In the genomic region with DNA sequence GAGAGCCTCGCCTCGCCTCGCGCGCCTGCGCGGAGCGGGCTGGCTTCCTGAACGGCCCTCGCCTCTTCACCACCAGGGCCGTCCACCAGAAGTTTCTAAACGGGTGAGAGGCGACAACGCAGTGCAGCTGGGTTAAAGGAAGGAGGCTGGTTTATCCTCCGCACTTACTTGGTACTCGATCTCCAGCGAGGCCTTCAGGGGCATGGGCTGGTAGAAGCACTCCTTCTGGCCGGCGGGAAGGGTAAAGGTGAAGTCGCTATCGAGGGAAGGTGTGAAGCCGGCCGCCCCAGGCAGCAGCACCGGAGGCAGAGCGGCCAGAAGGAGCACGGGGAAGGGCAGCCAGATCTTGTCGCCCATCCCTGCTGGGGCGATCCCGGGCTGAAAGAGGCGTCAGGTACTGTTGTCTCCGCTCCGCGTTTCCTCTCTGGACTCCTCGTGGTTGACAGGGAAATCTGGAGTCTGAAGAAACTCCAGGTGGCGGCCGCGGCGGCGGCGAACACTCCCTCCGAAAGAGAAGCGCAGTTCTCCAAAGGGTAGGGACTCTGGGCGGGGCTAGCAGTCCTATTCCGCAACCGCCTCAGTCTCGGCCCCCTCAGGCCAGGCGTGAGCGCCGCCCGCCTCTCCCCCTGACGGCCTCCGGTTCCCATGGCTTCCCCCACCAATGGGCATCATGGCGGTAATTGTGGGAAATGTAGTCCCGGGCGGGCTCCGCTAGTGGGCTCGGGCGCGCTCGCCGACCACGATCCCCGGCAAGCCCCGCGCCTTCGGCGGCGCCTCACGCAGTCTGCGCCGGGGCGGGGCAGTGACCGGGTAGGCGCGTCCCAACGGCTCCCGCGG, we compare ENCODE assay signal across 8 cellular contexts. TPM values are rescaled to one million over a fixed set of nuclear protein-coding genes. Genes with fewer than 3 reads are reported as not detected.
A peak's percentile ranks its signal among the peaks of the same experiment; 100 is the strongest.
DNase-seq lines count a peak whose midpoint lies in the region; ATAC-seq and TF ChIP-seq lines count a peak whose summit lies in the region.

TMED5 (minus strand) TSS at position 528 of the 837 bp plus-strand sequence; CDS start at position 357, 171 bp downstream.

- peak within 1 kb of the TSS; percentile 98 for H3K4me3 ChIP-seq in coronary artery

- peak; percentile 97 for DNase-seq in NCI-H526 treated with DMSO at 0.1 percent for 48 hours (lab: John Stamatoyannopoulos, UW)
- DNase-seq in activated CD4-positive, alpha-beta T cell treated with anti-CD3 and anti-CD28 coated beads, Interleukin-2, amount 10 ng/mL, durations not matched to agents 24 days and 14 days: peak; percentile 99
- peak; percentile 99 for DNase-seq in coronary artery (ENCODE audit: low spot score)
- DNase-seq in stimulated activated CD4-positive, alpha-beta T cell treated with anti-CD3 and anti-CD28 coated beads, Interleukin-1b, Interleukin-23, amount 100 ng/mL, for 4 hours (ENCODE audit: low read depth in 2 of 2): peak; percentile 86 to 88

- H3K36me3 Mint-ChIP-seq in activated CD4-positive, alpha-beta T cell treated with anti-CD3 and anti-CD28 coated beads, Interleukin-2, amount 10 ng/mL, durations not matched to agents 24 days and 14 days (ENCODE audit: low read depth): peaks cover 29% of the 10 kb centered on the region

- TF ChIP-seq CTCF in C4-2B (conservative IDR thresholded peaks at IDR 0.05): peak; percentile 16
- no peak for TF ChIP-seq CTCF in coronary artery (IDR thresholded peaks at IDR 0.05)

- ATAC-seq in GM19328 (IDR thresholded peaks at IDR 0.05; ENCODE audit: unreplicated experiment) (peak; percentile 86), HG03520 (IDR thresholded peaks at IDR 0.05; ENCODE audit: unreplicated experiment) (peak; percentile 79)

- H3K27me3 Mint-ChIP-seq in activated CD4-positive, alpha-beta T cell treated with anti-CD3 and anti-CD28 coated beads, Interleukin-2, amount 10 ng/mL, durations not matched to agents 24 days and 14 days: no peaks in the 10 kb centered on the region

- intact Hi-C loops in activated CD4-positive, alpha-beta T cell treated with anti-CD3 and anti-CD28 coated beads, Interleukin-2, amount 10 ng/mL, durations not matched to agents 24 days and 14 days (cut with micrococcal nuclease): loop anchor here (1.0 to 10.0 kb wide), 8 partner anchors 9 to 695 kb away; partner anchors contain the start of genes DNTTIP2, DR1, MTF2 and RPL5

- H3K27me3 ChIP-seq in layer of hippocampus (ENCODE audit: control insufficient read depth, insufficient read depth, low read length): no peaks in the 10 kb centered on the region

- H3K27ac Mint-ChIP-seq in activated CD4-positive, alpha-beta T cell treated with anti-CD3 and anti-CD28 coated beads, Interleukin-2, amount 10 ng/mL, durations not matched to agents 24 days and 14 days: peak within 1 kb of the TSS; percentile 100

- H3K9me3 Mint-ChIP-seq in activated CD4-positive, alpha-beta T cell treated with anti-CD3 and anti-CD28 coated beads, Interleukin-2, amount 10 ng/mL, durations not matched to agents 24 days and 14 days: no peaks in the 10 kb centered on the region

- H3K4me1 Mint-ChIP-seq in activated CD4-positive, alpha-beta T cell treated with anti-CD3 and anti-CD28 coated beads, Interleukin-2, amount 10 ng/mL, durations not matched to agents 24 days and 14 days: peaks cover 42% of the 10 kb centered on the region

- H3K4me3 Mint-ChIP-seq in activated CD4-positive, alpha-beta T cell treated with anti-CD3 and anti-CD28 coated beads, Interleukin-2, amount 10 ng/mL, durations not matched to agents 24 days and 14 days: peak within 1 kb of the TSS; percentile 95

- H3K27ac ChIP-seq in C4-2B (peak within 1 kb of the TSS; percentile 99), coronary artery (peak within 1 kb of the TSS; percentile 98 to 100), layer of hippocampus (ENCODE audit: low read depth, low read length) (peak within 1 kb of the TSS; percentile 94)

RNA-seq across cellular contexts. Expression of gene TMED5, which starts in this region (rescaled TPM):
- total RNA-seq in activated CD4-positive, alpha-beta T cell treated with anti-CD3 and anti-CD28 coated beads, Interleukin-2, amount 10 ng/mL, durations not matched to agents 24 days and 14 days: 43.1 and 44.7 TPM in 2 replicates

Comparison
In these comparisons a context has a peak if more than half of its experiments do, and no peak if none do; other contexts are left out.
1. Peak in every context shown above with its lines: DNase-seq, ATAC-seq, H3K4me3 ChIP-seq and H3K27ac ChIP-seq.